1 cellular context compared by ENCODE assay signal in the genomic region with DNA sequence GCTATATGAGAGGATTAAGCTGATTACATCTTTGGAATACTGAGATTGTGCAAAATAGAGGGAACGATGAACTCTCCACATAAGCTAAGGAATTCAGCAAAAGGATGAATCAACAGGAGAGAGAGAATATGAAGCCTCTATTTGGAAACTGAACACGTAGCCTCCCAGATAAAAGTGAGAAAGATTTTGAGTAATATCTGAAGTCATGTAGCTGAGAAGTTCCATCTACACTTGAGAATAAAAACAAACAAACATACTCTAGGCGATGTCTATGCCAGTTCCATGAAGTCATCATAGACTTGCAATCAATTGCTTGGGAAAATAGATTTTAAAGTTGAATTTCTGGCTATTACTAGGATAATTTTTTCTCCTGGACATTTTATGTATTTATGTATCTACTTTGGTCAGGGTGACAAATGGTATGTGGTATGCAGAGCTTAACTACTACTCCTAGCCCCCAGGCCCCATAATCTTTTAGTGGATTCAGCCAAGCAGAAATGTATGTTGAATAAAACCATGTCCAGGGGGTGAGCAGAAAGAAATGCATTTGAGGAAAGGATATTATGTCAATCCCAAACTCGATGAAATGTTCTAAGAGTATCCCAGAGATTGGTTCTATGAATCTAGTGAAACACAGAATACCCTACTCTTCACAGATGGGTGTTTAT.
TF ChIP-seq lines count a peak whose summit lies in the region.

No MANE protein-coding gene starts in this region.

TF ChIP-seq in A549, 52 proteins besides CTCF, POLR2A, EP300 and RAD21 (continued from another document):
- TF ChIP-seq, protein P1, sequence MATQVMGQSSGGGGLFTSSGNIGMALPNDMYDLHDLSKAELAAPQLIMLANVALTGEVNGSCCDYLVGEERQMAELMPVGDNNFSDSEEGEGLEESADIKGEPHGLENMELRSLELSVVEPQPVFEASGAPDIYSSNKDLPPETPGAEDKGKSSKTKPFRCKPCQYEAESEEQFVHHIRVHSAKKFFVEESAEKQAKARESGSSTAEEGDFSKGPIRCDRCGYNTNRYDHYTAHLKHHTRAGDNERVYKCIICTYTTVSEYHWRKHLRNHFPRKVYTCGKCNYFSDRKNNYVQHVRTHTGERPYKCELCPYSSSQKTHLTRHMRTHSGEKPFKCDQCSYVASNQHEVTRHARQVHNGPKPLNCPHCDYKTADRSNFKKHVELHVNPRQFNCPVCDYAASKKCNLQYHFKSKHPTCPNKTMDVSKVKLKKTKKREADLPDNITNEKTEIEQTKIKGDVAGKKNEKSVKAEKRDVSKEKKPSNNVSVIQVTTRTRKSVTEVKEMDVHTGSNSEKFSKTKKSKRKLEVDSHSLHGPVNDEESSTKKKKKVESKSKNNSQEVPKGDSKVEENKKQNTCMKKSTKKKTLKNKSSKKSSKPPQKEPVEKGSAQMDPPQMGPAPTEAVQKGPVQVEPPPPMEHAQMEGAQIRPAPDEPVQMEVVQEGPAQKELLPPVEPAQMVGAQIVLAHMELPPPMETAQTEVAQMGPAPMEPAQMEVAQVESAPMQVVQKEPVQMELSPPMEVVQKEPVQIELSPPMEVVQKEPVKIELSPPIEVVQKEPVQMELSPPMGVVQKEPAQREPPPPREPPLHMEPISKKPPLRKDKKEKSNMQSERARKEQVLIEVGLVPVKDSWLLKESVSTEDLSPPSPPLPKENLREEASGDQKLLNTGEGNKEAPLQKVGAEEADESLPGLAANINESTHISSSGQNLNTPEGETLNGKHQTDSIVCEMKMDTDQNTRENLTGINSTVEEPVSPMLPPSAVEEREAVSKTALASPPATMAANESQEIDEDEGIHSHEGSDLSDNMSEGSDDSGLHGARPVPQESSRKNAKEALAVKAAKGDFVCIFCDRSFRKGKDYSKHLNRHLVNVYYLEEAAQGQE (IDR thresholded peaks at IDR 0.05): no peak
